ENCODE assay signal across 8 cellular contexts in the genomic region with DNA sequence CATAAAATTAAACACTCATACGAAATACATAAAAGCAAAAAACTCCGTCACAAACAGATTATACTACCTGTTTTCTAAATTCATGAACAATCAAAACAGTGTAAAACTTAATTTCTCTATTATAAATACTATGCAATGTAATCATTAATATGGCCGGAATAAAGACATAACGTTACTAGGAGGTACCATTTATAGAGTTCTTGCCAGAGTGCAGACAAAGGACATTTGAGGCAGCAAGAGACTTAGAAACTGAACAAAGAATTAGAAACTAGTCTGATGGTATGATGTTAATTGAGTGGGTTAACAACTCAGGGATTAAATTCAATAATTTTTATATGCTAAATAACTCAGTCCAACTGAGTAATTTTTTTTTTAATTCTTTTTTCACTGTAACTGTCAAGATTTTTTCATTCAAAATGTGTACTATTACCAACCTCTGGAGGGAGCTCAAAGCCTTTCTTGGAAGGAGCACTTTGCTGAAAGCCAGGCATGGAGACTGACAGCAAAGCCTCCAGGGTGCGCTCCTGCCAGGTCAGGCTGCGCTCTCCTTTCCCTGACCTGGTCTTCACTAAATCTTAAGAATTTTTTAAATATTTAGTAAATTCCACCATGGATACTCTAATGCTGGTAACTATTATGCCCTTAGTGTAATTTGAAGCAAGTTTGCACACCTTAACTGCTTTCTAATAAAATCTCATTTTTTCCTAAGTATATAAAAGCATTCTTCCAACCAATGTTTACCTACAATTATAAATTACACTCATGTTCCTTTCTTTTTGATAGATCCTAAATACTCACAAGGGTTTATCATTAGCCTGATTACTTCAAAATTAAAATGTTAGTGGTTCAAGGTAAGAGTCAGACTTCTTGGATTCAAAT. TPM values are rescaled to one million over a fixed set of nuclear protein-coding genes. Genes with fewer than 3 reads are reported as not detected.
DNase-seq lines count a peak whose midpoint lies in the region; ATAC-seq and TF ChIP-seq lines count a peak whose summit lies in the region.

No MANE protein-coding gene starts in this region.

- H3K4me1 Mint-ChIP-seq in MCF 10A (ENCODE audit: insufficient read depth, unreplicated experiment): no peaks in the 10 kb centered on the region

- no peak overlapping the region for H3K27ac Mint-ChIP-seq in MCF 10A (ENCODE audit: low read depth, unreplicated experiment)

- CTCF ChIA-PET in MCF 10A (lab: Yijun Ruan, JAX): interaction anchor here (0.6 to 5.9 kb wide), 29 partner anchors 8 to 801 kb away, joined by 3 to 44 read pairs (median 4); no protein-coding TSS in a partner anchor

- intact Hi-C loops in Right ventricle myocardium inferior (cut with DNase I) (loop anchor here (1.0 kb wide), 1 partner anchor 143 kb away; no protein-coding TSS in a partner anchor), cardiac septum (cut with DNase I) (loop anchor here (1.0 kb wide), 1 partner anchor 143 kb away; no protein-coding TSS in a partner anchor), MCF 10A (cut with micrococcal nuclease) (loop anchor here (1.0 to 2.0 kb wide), 5 partner anchors 60 to 336 kb away; a partner anchor contains a TSS)

- H3K9me3 Mint-ChIP-seq in MCF 10A (ENCODE audit: unreplicated experiment): no peaks in the 10 kb centered on the region

- POLR2A ChIA-PET in MCF 10A (lab: Yijun Ruan, JAX): interaction anchor here (0.7 to 1.5 kb wide), 7 partner anchors 14 to 154 kb away, joined by 3 to 4 read pairs (median 3); no protein-coding TSS in a partner anchor

- BruUV-seq in MCF 10A (replicated peaks; lab: Mats Ljungman, UMichigan): no TSS peak

- H3K27me3 Mint-ChIP-seq in MCF 10A (ENCODE audit: insufficient read depth, unreplicated experiment): no peaks in the 10 kb centered on the region

- peaks cover 37% of the 10 kb centered on the region for H3K36me3 Mint-ChIP-seq in MCF 10A (ENCODE audit: insufficient read depth, unreplicated experiment)

- DNase-seq in Right ventricle myocardium inferior (ENCODE audit: missing footprints) (no peak), cardiac septum (ENCODE audit: low spot score) (no peak), NCI-H128 (lab: John Stamatoyannopoulos, UW; ENCODE audit: unreplicated experiment) (peak; percentile 41), T-helper 1 cell (peak; percentile 13 to 53 (median 22)), MCF 10A (ENCODE audit: unreplicated experiment) (peak; percentile 72), iPS-NIHi11 (ENCODE audit: low spot score) (peak; percentile 83)
- peak; percentile 42 for DNase-seq in stimulated activated CD4-positive, alpha-beta T cell treated with anti-CD3 and anti-CD28 coated beads, Interleukin-15, amount 100 ng/mL, for 24 hours

- peak; percentile 79 for ATAC-seq in Right ventricle myocardium inferior
- ATAC-seq in HG02678 (IDR thresholded peaks at IDR 0.05; ENCODE audit: unreplicated experiment): peak; percentile 88

- peak; percentile 82 for TF ChIP-seq CTCF in MCF 10A (IDR thresholded peaks at IDR 0.05; ENCODE audit: unreplicated experiment)

- no peak overlapping the region for H3K4me3 Mint-ChIP-seq in MCF 10A (ENCODE audit: unreplicated experiment)

RNA-seq across cellular contexts. Expression of a gene that starts 34.1 kb away (rescaled TPM):
- total RNA-seq in Right ventricle myocardium inferior (4.1 TPM), cardiac septum (5.1 TPM), MCF 10A (2022) (13.2 and 17.5 TPM in 2 replicates)

RNA-seq across cellular contexts. Expression of a gene that starts 54.0 kb away (rescaled TPM):
- total RNA-seq in Right ventricle myocardium inferior (2.7 TPM), cardiac septum (7.5 TPM), MCF 10A (2022) (14.1 and 18.2 TPM in 2 replicates)

RNA-seq across cellular contexts. Expression of a gene that starts 56.7 kb away (rescaled TPM):
- total RNA-seq in Right ventricle myocardium inferior (0.19 TPM), cardiac septum (0.11 TPM), MCF 10A (2022) (0.83 and 0.98 TPM in 2 replicates)

Comparison
In these comparisons a context has a peak if more than half of its experiments do, and no peak if none do; other contexts are left out.
1. DNase-seq: peak in NCI-H128 (single experiment), T-helper 1 cell (5 of 5), MCF 10A (single experiment), iPS-NIHi11 (single experiment) and stimulated activated CD4-positive, alpha-beta T cell treated with anti-CD3 and anti-CD28 coated beads, Interleukin-15, amount 100 ng/mL, for 24 hours (single experiment); none in Right ventricle myocardium inferior (single experiment) and cardiac septum (single experiment).